Comparison of ENCODE assay signal across 28 cellular contexts in the genomic region with DNA sequence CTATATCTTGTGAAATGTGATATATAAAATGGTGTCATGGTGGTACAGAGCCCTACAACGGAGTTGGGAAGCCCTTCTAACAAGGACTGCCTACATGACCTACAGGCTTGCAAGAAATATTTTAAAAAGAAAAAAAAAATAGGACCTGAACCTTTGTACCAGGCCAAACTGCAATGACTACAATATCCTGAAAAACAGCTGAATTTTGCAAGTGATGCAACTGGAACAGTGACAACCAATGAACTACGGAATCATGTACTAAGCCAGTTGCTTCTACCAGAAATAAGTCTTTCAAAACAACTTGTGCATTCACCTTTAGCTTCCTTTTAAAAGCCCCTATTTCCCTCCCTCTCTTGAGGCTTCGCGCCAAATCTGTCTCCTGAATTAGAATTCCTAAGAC. TPM values are rescaled to one million over a fixed set of nuclear protein-coding genes. Genes with fewer than 3 reads are reported as not detected.
"Had no signal": no experiment of that assay in that cellular context is flagged by ENCODE, and none has a peak within 500 bp of the region (broad histone marks: within the 10 kb centered on the region; RNA-seq: fewer than 3 reads in every experiment).

No MANE protein-coding gene starts in this region.

- H3K4me1 ChIP-seq: psoas muscle, tibial nerve, upper lobe of left lung, vagina had no signal

- H3K27ac ChIP-seq: neutrophil, ovary, psoas muscle, stomach, thoracic aorta, thyroid gland, tibial nerve, upper lobe of left lung, vagina had no signal

- H3K36me3 ChIP-seq: neutrophil, ovary, stomach, thoracic aorta, thyroid gland, tibial nerve, upper lobe of left lung, vagina had no signal

- H2AFZ ChIP-seq: parathyroid adenoma had no signal

- H3K9ac ChIP-seq: parathyroid adenoma had no signal

- H3K4me3 ChIP-seq: ovary, psoas muscle, stomach, thoracic aorta, thyroid gland, tibial nerve, upper lobe of left lung, vagina had no signal

- H3K9me3 ChIP-seq: neutrophil, ovary, psoas muscle, thyroid gland, vagina had no signal

- ATAC-seq: naive thymus-derived CD8-positive, alpha-beta T cell; natural killer cell treated with Interleukin-12 subunit alpha and Interleukin-12 subunit beta and Interleukin-15 and Interleukin-18, amount 100 ng/mL, for 72 hours; psoas muscle; right cardiac atrium; sciatic nerve; stimulated activated effector memory CD8-positive, alpha-beta T cell treated with anti-CD3 and anti-CD28 coated beads, Interleukin-12 subunit alpha, Interleukin-12 subunit beta, amount 100 ng/mL, for 72 hours; stimulated activated naive B cell treated with anti-CD40 and anti-IgM and Interleukin-4, amounts not matched to agents 10 μg/mL and 1 μg/mL and 100 μg/mL, for 72 hours had no signal

- DNase-seq: naive B cell; naive thymus-derived CD8-positive, alpha-beta T cell; nephron progenitor cell; nucleus accumbens; ovary; posterior cingulate gyrus; psoas muscle; right cardiac atrium; small intestine; stimulated activated CD4-positive, alpha-beta T cell treated with anti-CD3 and anti-CD28 coated beads, Interleukin-15, amount 100 ng/mL, for 24 hours; stimulated activated CD4-positive, alpha-beta T cell treated with anti-CD3 and anti-CD28 coated beads, Interleukin-2, amount 100 ng/mL, for 24 hours; stimulated activated CD4-positive, alpha-beta T cell treated with anti-CD3 and anti-CD28 coated beads, Interleukin-2, amount 100 ng/mL, for 48 hours; stimulated activated CD4-positive, alpha-beta T cell treated with anti-CD3 and anti-CD28 coated beads, Interleukin-4, amount 100 ng/mL, for 24 hours; stimulated activated naive B cell treated with anti-CD40 and anti-IgM and Interleukin-4, amounts not matched to agents 10 μg/mL and 1 μg/mL and 100 μg/mL, for 72 hours; stimulated activated naive CD4-positive, alpha-beta T cell treated with Interleukin-2 at 50 U/mL for 16 hours; stomach; thyroid gland; trophoblast cell; upper lobe of left lung had no signal

- FAIRE-seq: small intestine, urothelium cell line had no signal

- H3K27me3 ChIP-seq: neutrophil, ovary, stomach, thyroid gland, tibial nerve, upper lobe of left lung, vagina had no signal

RNA-seq across cellular contexts. Expression of a gene that starts 58.4 kb away (rescaled TPM):
- total RNA-seq: naive thymus-derived CD8-positive, alpha-beta T cell; natural killer cell treated with Interleukin-12 subunit alpha and Interleukin-12 subunit beta and Interleukin-15 and Interleukin-18, amount 100 ng/mL, for 72 hours had no signal
- polyA plus RNA-seq: naive thymus-derived CD8-positive, alpha-beta T cell had no signal
